In genomic region chr6:17242087-17242486, GRCh38 we compare ENCODE assay signal across 8 cellular contexts. TPM values are rescaled to one million over a fixed set of nuclear protein-coding genes. Genes with fewer than 3 reads are reported as not detected.
"Had no signal": no experiment of that assay in that cellular context is flagged by ENCODE, and none has a peak within 500 bp of the region (broad histone marks: within the 10 kb centered on the region; RNA-seq: fewer than 3 reads in every experiment).

No MANE protein-coding gene starts in this region.

- DNase-seq: IMR-90, KBM-7, KG1 had no signal

- ATAC-seq: HepG2, K562 had no signal

- H3K36me3 Mint-ChIP-seq: IgD-negative memory B cell had no signal

- H3K4me3 ChIP-seq: K562 had no signal

- H3K27ac ChIP-seq: HL-60 had no signal

- H3K27ac Mint-ChIP-seq: IgD-negative memory B cell had no signal

- H3K27me3 Mint-ChIP-seq: IgD-negative memory B cell had no signal

RNA-seq across cellular contexts. Expression of gene RBM24, which starts 39.1 kb away (rescaled TPM):
- total RNA-seq: HT-29, K562 had no signal
- polyA plus RNA-seq: IgD-negative memory B cell, K562 had no signal
